Comparison of ENCODE assay signal across 11 cellular contexts in genomic region chr4:124936427-124936826, GRCh38.
DNase-seq lines count a peak whose midpoint lies in the region; ATAC-seq and TF ChIP-seq lines count a peak whose summit lies in the region.
"Had no signal": no experiment of that assay in that cellular context is flagged by ENCODE, and none has a peak within 500 bp of the region (broad histone marks: within the 10 kb centered on the region; RNA-seq: fewer than 3 reads in every experiment).

No MANE protein-coding gene starts in this region.

- in situ Hi-C loops in GM13977 (cut with MboI; ENCODE audit: low pct_unique_long_range_greater_than_20kb, low sequenced_read_pairs, unreplicated experiment): no loop called here

- TF ChIP-seq CTCF in gastroesophageal sphincter (IDR thresholded peaks at IDR 0.05): no peak
- TF ChIP-seq CTCF in neural progenitor cell (IDR thresholded peaks at IDR 0.05): no peak
- TF ChIP-seq CTCF in GM13977 (IDR thresholded peaks at IDR 0.05; ENCODE audit: extremely low read depth, insufficient read depth, missing control alignments): no peak

- WGBS in gastroesophageal sphincter (ENCODE audit: low coverage in 1 of 2), 2 donors: 0 to 7% methylated on average over 3 to 4 of the region's 4 CpGs

- no peak for TF ChIP-seq EP300 in gastroesophageal sphincter (IDR thresholded peaks at IDR 0.05)

- H3K27me3 ChIP-seq in gastroesophageal sphincter (no peaks in the 10 kb centered on the region), neural progenitor cell (no peaks in the 10 kb centered on the region)

- no peaks in the 10 kb centered on the region for H3K27me3 Mint-ChIP-seq in neural progenitor cell (ENCODE audit: insufficient read depth, low read depth)
- no peaks in the 10 kb centered on the region for H3K27me3 Mint-ChIP-seq in activated CD8-positive, alpha-beta T cell treated with anti-CD3 and anti-CD28 coated beads, Interleukin-2, amount 10 ng/mL, durations not matched to agents 7 days and 5 days (ENCODE audit: low read depth)

- H3K9me3 ChIP-seq in gastroesophageal sphincter (no peaks in the 10 kb centered on the region), neural progenitor cell (ENCODE audit: low read depth) (no peaks in the 10 kb centered on the region)

- no peaks in the 10 kb centered on the region for H3K79me2 ChIP-seq in neural progenitor cell (ENCODE audit: low read depth)

- CTCF ChIA-PET in activated CD8-positive, alpha-beta T cell treated with anti-CD3 and anti-CD28 coated beads, Interleukin-2, amount 10 ng/mL, durations not matched to agents 7 days and 5 days (lab: Charles Lee): no interaction called here

- H3K36me3 ChIP-seq in gastroesophageal sphincter (no peaks in the 10 kb centered on the region), neural progenitor cell (no peaks in the 10 kb centered on the region)

- H3K9ac ChIP-seq in neural progenitor cell: no peak overlapping the region

- no peaks in the 10 kb centered on the region for H3K9me3 Mint-ChIP-seq in neural progenitor cell
- no peaks in the 10 kb centered on the region for H3K9me3 Mint-ChIP-seq in activated CD8-positive, alpha-beta T cell treated with anti-CD3 and anti-CD28 coated beads, Interleukin-2, amount 10 ng/mL, durations not matched to agents 7 days and 5 days (ENCODE audit: insufficient read depth)

- H3K27ac Mint-ChIP-seq in neural progenitor cell: no peak overlapping the region
- H3K27ac Mint-ChIP-seq in activated CD8-positive, alpha-beta T cell treated with anti-CD3 and anti-CD28 coated beads, Interleukin-2, amount 10 ng/mL, durations not matched to agents 7 days and 5 days: no peak overlapping the region

- H3K4me3 ChIP-seq in gastroesophageal sphincter (no peak overlapping the region), neural progenitor cell (no peak overlapping the region)
- H3K4me3 ChIP-seq: skin epidermis had no signal

- peak; percentile 5 for DNase-seq in HCEC 1CT
- DNase-seq in NCI-H510A treated with DMSO at 0.1 percent for 48 hours (lab: John Stamatoyannopoulos, UW): peak; percentile 68
- DNase-seq in sciatic nerve (ENCODE audit: low spot score): no peak
- DNase-seq in neural progenitor cell (ENCODE audit: low spot score): no peak
- no peak for DNase-seq in activated CD8-positive, alpha-beta T cell treated with anti-CD3 and anti-CD28 coated beads, Interleukin-2, amount 10 ng/mL, durations not matched to agents 7 days and 5 days
- DNase-seq in GM13977 (ENCODE audit: low spot score): no peak
- no peak for DNase-seq in foreskin melanocyte
- DNase-seq: activated T-cell treated with anti-CD3 and anti-CD28 coated beads for 4 hours, DMS79 treated with DMSO at 0.1 percent for 48 hours had no signal

- no peak overlapping the region for H2AFZ ChIP-seq in neural progenitor cell (replicated peaks)

- H3K27ac ChIP-seq in gastroesophageal sphincter (peak overlapping the region in 1 of 4 donors; percentile 17), neural progenitor cell (no peak overlapping the region)
- H3K27ac ChIP-seq: skin epidermis had no signal

- H3K4me1 ChIP-seq in gastroesophageal sphincter (peaks cover 0 to 31% (median 14%) of the 10 kb centered on the region in 3 donors), neural progenitor cell (peaks cover 5% of the 10 kb centered on the region)

- no peak overlapping the region for H3K4me3 Mint-ChIP-seq in neural progenitor cell
- H3K4me3 Mint-ChIP-seq in activated CD8-positive, alpha-beta T cell treated with anti-CD3 and anti-CD28 coated beads, Interleukin-2, amount 10 ng/mL, durations not matched to agents 7 days and 5 days: no peak overlapping the region

- H3K4me1 Mint-ChIP-seq in neural progenitor cell: peaks cover 20% of the 10 kb centered on the region
- no peaks in the 10 kb centered on the region for H3K4me1 Mint-ChIP-seq in activated CD8-positive, alpha-beta T cell treated with anti-CD3 and anti-CD28 coated beads, Interleukin-2, amount 10 ng/mL, durations not matched to agents 7 days and 5 days (ENCODE audit: low read depth)

- H3K36me3 Mint-ChIP-seq in neural progenitor cell: no peaks in the 10 kb centered on the region
- no peaks in the 10 kb centered on the region for H3K36me3 Mint-ChIP-seq in activated CD8-positive, alpha-beta T cell treated with anti-CD3 and anti-CD28 coated beads, Interleukin-2, amount 10 ng/mL, durations not matched to agents 7 days and 5 days (ENCODE audit: low read depth)

- TF ChIP-seq POLR2A in gastroesophageal sphincter (IDR thresholded peaks at IDR 0.05): no peak

- intact Hi-C loops in sciatic nerve (cut with DNase I): no loop called here

- POLR2A ChIA-PET in activated CD8-positive, alpha-beta T cell treated with anti-CD3 and anti-CD28 coated beads, Interleukin-2, amount 10 ng/mL, durations not matched to agents 7 days and 5 days (lab: Charles Lee): no interaction called here

- ATAC-seq in gastroesophageal sphincter (peak; percentile 51), sciatic nerve (peak; percentile 68)
- no peak for ATAC-seq in activated CD8-positive, alpha-beta T cell treated with anti-CD3 and anti-CD28 coated beads, Interleukin-2, amount 10 ng/mL, durations not matched to agents 7 days and 5 days

- H3F3A ChIP-seq in neural progenitor cell (ENCODE audit: low read depth): no peaks in the 10 kb centered on the region

- H3K4me2 ChIP-seq in neural progenitor cell: no peak overlapping the region

- H4K20me1 ChIP-seq in neural progenitor cell (ENCODE audit: low read depth): no peaks in the 10 kb centered on the region

Comparison
In these comparisons a context has a peak if more than half of its experiments do, and no peak if none do; other contexts are left out.
1. DNase-seq: peak in HCEC 1CT (single experiment) and NCI-H510A treated with DMSO at 0.1 percent for 48 hours (single experiment); none in sciatic nerve (single experiment), neural progenitor cell (single experiment), activated CD8-positive, alpha-beta T cell treated with anti-CD3 and anti-CD28 coated beads, Interleukin-2, amount 10 ng/mL, durations not matched to agents 7 days and 5 days (single experiment), GM13977 (single experiment) and foreskin melanocyte (single experiment).